Comparison of ENCODE assay signal across 9 cellular contexts in genomic region chr9:5843450-5844249, GRCh38. TPM values are rescaled to one million over a fixed set of nuclear protein-coding genes. Genes with fewer than 3 reads are reported as not detected.
A peak's percentile ranks its signal among the peaks of the same experiment; 100 is the strongest.
DNase-seq lines count a peak whose midpoint lies in the region; ATAC-seq, FAIRE-seq and TF ChIP-seq lines count a peak whose summit lies in the region.
"Had no signal": no experiment of that assay in that cellular context is flagged by ENCODE, and none has a peak within 500 bp of the region (broad histone marks: within the 10 kb centered on the region; RNA-seq: fewer than 3 reads in every experiment).

No MANE protein-coding gene starts in this region.

- H3K79me1 ChIP-seq in H1 (ENCODE audit: low read depth, low read length): no peaks in the 10 kb centered on the region
- H3K79me1 ChIP-seq in trophoblast cell (ENCODE audit: low read length): peaks cover 4% of the 10 kb centered on the region

- H3K4me2 ChIP-seq in H1 (ENCODE audit: insufficient read depth in 1 of 2, low read depth in 2 of 2, low read length in 2 of 2) (no peak overlapping the region), trophoblast cell (ENCODE audit: low read length) (no peak overlapping the region)

- no peak overlapping the region for H4K5ac ChIP-seq in H1 (ENCODE audit: insufficient read length, low read depth, low read length)

- TF ChIP-seq CTCF in H1 (IDR thresholded peaks at IDR 0.05; ENCODE audit: control extremely low read depth in 1 of 3, insufficient read depth in 1 of 3, low read depth in 1 of 3, low read length in 3 of 3) (no peak), psoas muscle (IDR thresholded peaks at IDR 0.05) (no peak)

- H3K4me1 ChIP-seq in H1 (replicated peaks in 1 of 4; ENCODE audit: control insufficient read depth in 3 of 4, insufficient read depth in 4 of 4, low read length in 3 of 4): peaks cover 0 to 8% (median 3%) of the 10 kb centered on the region in 4 experiments; a peak in 1 of 7 replicates
- peaks cover 7 to 13% of the 10 kb centered on the region in 2 experiments for H3K4me1 ChIP-seq in trophoblast cell (ENCODE audit: control insufficient read depth in 1 of 2, insufficient read depth in 2 of 2, low read length in 2 of 2)
- H3K4me1 ChIP-seq in psoas muscle: peaks cover 9% of the 10 kb centered on the region

- H2BK12ac ChIP-seq in H1 (ENCODE audit: low read depth, low read length) (no peak overlapping the region), trophoblast cell (ENCODE audit: low read length) (peak overlapping the region; percentile 10)

- H3K9me3 ChIP-seq in H1 (ENCODE audit: insufficient read depth in 2 of 2, low read depth in 1 of 2, low read length in 1 of 2): 0 out of 4 replicates have a peak, but pooled peaks cover 0 to 3% of the 10 kb centered on the region in 2 experiments
- H3K9me3 ChIP-seq in trophoblast cell (ENCODE audit: insufficient read depth, low read depth, low read length): no peaks in the 10 kb centered on the region
- H3K9me3 ChIP-seq in psoas muscle: no peaks in the 10 kb centered on the region

- H3K79me2 ChIP-seq in H1 (ENCODE audit: control insufficient read depth in 1 of 2, insufficient read depth in 2 of 2, low read length in 2 of 2) (no peaks in the 10 kb centered on the region), trophoblast cell (ENCODE audit: control insufficient read depth, insufficient read depth, low read length, poor library complexity) (no peaks in the 10 kb centered on the region)

- no peak overlapping the region for H2BK120ac ChIP-seq in H1 (replicated peaks; ENCODE audit: low read depth, low read length)
- H2BK120ac ChIP-seq in trophoblast cell (ENCODE audit: insufficient read depth, low read length, poor library complexity): no peak overlapping the region

- DNase-seq in HCEC 1CT (peak; percentile 39), NCI-H748 treated with DMSO at 0.1 percent for 48 hours (lab: John Stamatoyannopoulos, UW) (peak; percentile 62), H1 (ENCODE audit: low read depth in 1 of 2, low spot score in 2 of 2) (no peak), trophoblast cell (no peak), psoas muscle (no peak), SKM-1 (lab: John Stamatoyannopoulos, UW; ENCODE audit: unreplicated experiment) (no peak), posterior cingulate gyrus (no peak)
- no peak for DNase-seq in stimulated activated CD4-positive, alpha-beta T cell treated with anti-CD3 and anti-CD28 coated beads, Interleukin-4, amount 100 ng/mL, for 1 hour

- H3K4me3 ChIP-seq in H1 (ENCODE audit: extremely low read depth in 1 of 4, insufficient read depth in 2 of 4, low read depth in 3 of 4, low read length in 4 of 4) (no peak overlapping the region), trophoblast cell (ENCODE audit: low read depth, low read length) (no peak overlapping the region), psoas muscle (no peak overlapping the region)

- no peak overlapping the region for H3K4ac ChIP-seq in H1 (replicated peaks; ENCODE audit: insufficient read length, low read depth, low read length)
- H3K4ac ChIP-seq in trophoblast cell (ENCODE audit: low read depth, low read length): no peak overlapping the region

- H3K14ac ChIP-seq in H1 (ENCODE audit: insufficient read length): no peak overlapping the region
- no peak overlapping the region for H3K14ac ChIP-seq in trophoblast cell (ENCODE audit: low read length)

- H4K91ac ChIP-seq in H1 (replicated peaks; ENCODE audit: insufficient read length, low read length) (no peak overlapping the region), trophoblast cell (ENCODE audit: low read depth, low read length) (no peak overlapping the region)

- POLR2A ChIA-PET in H1 (lab: Charles Lee; ENCODE audit: partially characterized antibody): interaction anchor here (0.9 to 1.5 kb wide), 2 partner anchors 8 to 164 kb away, joined by 3 read pairs; a partner anchor contains a TSS

- H3K23me2 ChIP-seq in H1 (ENCODE audit: low read depth, low read length): no peaks in the 10 kb centered on the region

- H4K8ac ChIP-seq in H1 (ENCODE audit: extremely low read depth, insufficient read depth, low read length): no peak overlapping the region
- H4K8ac ChIP-seq in trophoblast cell (ENCODE audit: low read depth, low read length): no peak overlapping the region

- H2AFZ ChIP-seq in H1 (ENCODE audit: low read length): peak overlapping the region; percentile 18
- H2AFZ ChIP-seq in trophoblast cell (ENCODE audit: insufficient read depth, low read length, poor library complexity): no peak overlapping the region

- CTCF ChIA-PET in H1 (lab: Charles Lee; ENCODE audit: partially characterized antibody): interaction anchor here (0.9 to 2.6 kb wide), 3 partner anchors 11 to 16 kb away, joined by 3 to 9 read pairs (median 3); partner anchors contain the start of gene ERMP1

- H3K27ac ChIP-seq in H1 (ENCODE audit: low read depth, low read length) (no peak overlapping the region), trophoblast cell (ENCODE audit: low read depth, low read length) (peak overlapping the region; percentile 9), psoas muscle (no peak overlapping the region)

- no peaks in the 10 kb centered on the region for H4K20me1 ChIP-seq in H1 (replicated peaks in 1 of 2; ENCODE audit: control insufficient read depth in 1 of 2, insufficient read depth in 2 of 2, low read length in 2 of 2)

- H3K9ac ChIP-seq in H1 (replicated peaks in 1 of 4; ENCODE audit: extremely low read depth in 1 of 4, low read depth in 3 of 4, low read length in 3 of 4) (no peak overlapping the region), trophoblast cell (ENCODE audit: low read length) (no peak overlapping the region)

- 80% methylated on average over 9 of the region's 9 CpGs; no CpG with 5 or more reads in 1 of the 2 experiments for WGBS in H1 (ENCODE audit: extremely low coverage in 1 of 2, insufficient coverage in 1 of 2, insufficient read length in 1 of 2, insufficient replicate concordance in 2 of 2, low coverage in 1 of 2, low lambda C conversion rate in 2 of 2, missing lambda C conversion rate in 1 of 2), 2 experiments
- WGBS in trophoblast cell (ENCODE audit: extremely low coverage, insufficient coverage, insufficient read length): no CpG with 5 or more reads among the region's 9 CpGs
- 34 to 48% (median 35%) methylated on average over 9 of the region's 9 CpGs for WGBS in psoas muscle, 3 donors

- TF ChIP-seq EP300 in H1 (IDR thresholded peaks at IDR 0.05; ENCODE audit: borderline replicate concordance in 1 of 2, low read depth in 2 of 2, low read length in 2 of 2): no peak

- no peak overlapping the region for H2BK20ac ChIP-seq in H1 (ENCODE audit: low read length)

- H3K18ac ChIP-seq in H1 (ENCODE audit: extremely low read depth, low read length) (no peak overlapping the region), trophoblast cell (ENCODE audit: low read length) (no peak overlapping the region)

- FAIRE-seq in H1 (lab: Jason Lieb, UNC): no peak

- H3K27me3 ChIP-seq in H1 (replicated peaks in 1 of 4; ENCODE audit: control insufficient read depth in 3 of 4, extremely low read depth in 1 of 4, insufficient read depth in 3 of 4, low read length in 3 of 4) (no peaks in the 10 kb centered on the region), trophoblast cell (ENCODE audit: insufficient read depth, low read length) (no peaks in the 10 kb centered on the region), psoas muscle (ENCODE audit: insufficient read depth in 3 of 3, low read length in 2 of 3) (no peaks in the 10 kb centered on the region)

- intact Hi-C loops in psoas muscle (cut with DNase I): no loop called here
- intact Hi-C loops in posterior cingulate gyrus (cut with DNase I): no loop called here

- no peak overlapping the region for H4K12ac ChIP-seq in trophoblast cell (ENCODE audit: low read depth, low read length)

- no peak overlapping the region for H3K23ac ChIP-seq in H1 (ENCODE audit: insufficient read length)
- no peak overlapping the region for H3K23ac ChIP-seq in trophoblast cell (ENCODE audit: low read length)

- H2AK5ac ChIP-seq in H1 (ENCODE audit: low read depth, low read length) (no peak overlapping the region), trophoblast cell (ENCODE audit: low read length) (no peak overlapping the region)

- no peak for TF ChIP-seq RAD21 in H1 (IDR thresholded peaks at IDR 0.05 in 1 of 2, conservative IDR thresholded peaks at IDR 0.05 in 1 of 2; ENCODE audit: low read depth in 2 of 2, low read length in 2 of 2)

- H3K36me3 ChIP-seq in H1 (ENCODE audit: control insufficient read depth in 2 of 4, insufficient read depth in 4 of 4, low read length in 3 of 4) (no peaks in the 10 kb centered on the region), trophoblast cell (ENCODE audit: control insufficient read depth in 1 of 2, insufficient read depth in 2 of 2, low read length in 2 of 2) (no peaks in the 10 kb centered on the region), psoas muscle (ENCODE audit: insufficient read depth in 1 of 2, low read depth in 1 of 2) (peaks cover 0 to 9% of the 10 kb centered on the region in 2 donors)

- H2BK15ac ChIP-seq in H1 (ENCODE audit: low read length): no peak overlapping the region

- no peak overlapping the region for H3K56ac ChIP-seq in H1 (replicated peaks; ENCODE audit: insufficient read length, low read depth, low read length)

- no peak for TF ChIP-seq POLR2A in H1 (IDR thresholded peaks at IDR 0.05; ENCODE audit: control extremely low read depth in 1 of 2, low read depth in 2 of 2, low read length in 2 of 2)

- H2BK5ac ChIP-seq in H1 (ENCODE audit: low read depth, low read length): no peak overlapping the region
- no peak overlapping the region for H2BK5ac ChIP-seq in trophoblast cell (ENCODE audit: low read depth, low read length, poor library complexity)

- ATAC-seq in psoas muscle: no peak

RNA-seq across cellular contexts. Expression of gene ERMP1, which starts 10.7 kb away (rescaled TPM):
- 16.5 and 16.7 TPM in 2 replicates for total RNA-seq in H1 (2021; fragmentation: NEBNext Ultra II Directional; extraction: Animal tissue kit (Norgen Biotek cat#: 25700))
- polyA plus RNA-seq in H1 (2011; rRNA removed) (8.3 and 12.8 TPM in 2 replicates), psoas muscle (1 to 10 TPM; 2.4 to 8.8 (median 3.1) TPM)
- polyA plus RNA-seq in H1 (2011; cell fraction: cytosol; rRNA removed): 12.4 TPM
- 9.4 TPM for polyA plus RNA-seq in H1 (2011; cell fraction: nucleus; rRNA removed)
- 11.0 to 15.0 TPM (median 13.3 TPM) in 4 replicates for polyA plus RNA-seq in H1 (2012, experiment 1 of 2)
- polyA plus RNA-seq in H1 (2012, experiment 2 of 2): 0.96 TPM
- polyA plus RNA-seq in H1 (2013, experiment 1 of 2): 19.5 TPM
- polyA plus RNA-seq in H1 (2013, experiment 2 of 2): 18.8 TPM
- polyA minus RNA-seq in H1 (2011; rRNA and poly(A)+ RNA removed): 25.8 and 34.7 TPM in 2 replicates
- polyA minus RNA-seq in H1 (2011; cell fraction: cytosol; rRNA and poly(A)+ RNA removed): 10.8 TPM
- 16.9 TPM for polyA minus RNA-seq in H1 (2011; cell fraction: nucleus; rRNA and poly(A)+ RNA removed)
- 22.1 TPM in 2 replicates for polyA plus RNA-seq in trophoblast cell (2013)
- 10 to 100 TPM in 1 of 4 donors, 1 to 10 TPM in 3; 5.0 to 12.3 (median 9.4) TPM for total RNA-seq in psoas muscle

RNA-seq across cellular contexts. Expression of gene MLANA, which starts 47.0 kb away (rescaled TPM):
- not detected in 2 replicates for total RNA-seq in H1 (2021; fragmentation: NEBNext Ultra II Directional; extraction: Animal tissue kit (Norgen Biotek cat#: 25700))
- polyA plus RNA-seq in H1 (2011; rRNA removed): not detected in 2 replicates
- polyA plus RNA-seq in H1 (2011; cell fraction: cytosol; rRNA removed): not detected
- not detected for polyA plus RNA-seq in H1 (2011; cell fraction: nucleus; rRNA removed)
- not detected in 4 replicates for polyA plus RNA-seq in H1 (2012, experiment 1 of 2)
- not detected for polyA plus RNA-seq in H1 (2012, experiment 2 of 2)
- polyA plus RNA-seq in H1 (2013, experiment 1 of 2): not detected
- not detected for polyA plus RNA-seq in H1 (2013, experiment 2 of 2)
- polyA minus RNA-seq in H1 (2011; rRNA and poly(A)+ RNA removed): not detected in 2 replicates
- polyA minus RNA-seq in H1 (2011; cell fraction: cytosol; rRNA and poly(A)+ RNA removed): not detected
- polyA minus RNA-seq in H1 (2011; cell fraction: nucleus; rRNA and poly(A)+ RNA removed): not detected
- 0.03 TPM in 1 of 2 replicates, not detected in the other for polyA plus RNA-seq in trophoblast cell (2013)
- total RNA-seq in psoas muscle: not detected
- polyA plus RNA-seq in psoas muscle: under 1 TPM in 1 of 3 donors, not detected in 2; 0.03 TPM
- polyA plus RNA-seq: neural cell had no signal

Comparison
In these comparisons a context has a peak if more than half of its experiments do, and no peak if none do; other contexts are left out.
1. DNase-seq: peak in HCEC 1CT (single experiment) and NCI-H748 treated with DMSO at 0.1 percent for 48 hours (single experiment); none in H1 (0 of 2), trophoblast cell (0 of 2), psoas muscle (0 of 2), SKM-1 (single experiment), posterior cingulate gyrus (0 of 10) and stimulated activated CD4-positive, alpha-beta T cell treated with anti-CD3 and anti-CD28 coated beads, Interleukin-4, amount 100 ng/mL, for 1 hour (single experiment).